10 cellular contexts compared by ENCODE assay signal in the genomic region with DNA sequence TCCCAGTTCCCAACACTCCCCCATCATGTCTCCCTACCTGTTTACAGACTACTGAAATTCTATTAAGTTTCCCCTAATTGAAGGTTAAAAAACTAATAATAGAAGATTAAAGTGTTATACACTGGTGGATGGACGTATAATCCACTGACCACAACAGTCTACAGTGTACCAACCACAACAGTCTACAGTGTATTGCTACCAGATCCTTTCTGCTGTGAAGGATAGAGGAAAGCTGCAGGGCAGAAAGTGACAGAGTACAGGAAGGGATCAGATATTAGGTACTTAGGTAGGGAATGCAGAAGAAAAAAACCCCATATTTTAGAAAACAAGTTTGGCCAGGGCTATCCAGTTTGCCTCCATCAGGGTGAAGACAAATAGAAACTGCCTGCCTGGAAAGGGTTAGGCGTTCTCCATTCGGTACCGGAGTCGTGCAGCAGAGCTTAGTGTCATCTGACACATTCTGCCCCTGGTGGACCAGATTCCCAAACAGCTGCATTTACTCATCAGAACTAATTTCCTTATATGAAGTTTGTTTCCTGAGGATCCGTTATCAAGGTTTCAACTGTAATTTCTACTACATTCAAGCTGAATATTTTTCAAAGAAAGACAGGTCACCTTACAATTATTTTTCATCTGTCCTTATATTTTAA. TPM values are rescaled to one million over a fixed set of nuclear protein-coding genes. Genes with fewer than 3 reads are reported as not detected.
DNase-seq lines count a peak whose midpoint lies in the region; ATAC-seq and TF ChIP-seq lines count a peak whose summit lies in the region.
"Had no signal": no experiment of that assay in that cellular context is flagged by ENCODE, and none has a peak within 500 bp of the region (broad histone marks: within the 10 kb centered on the region; RNA-seq: fewer than 3 reads in every experiment).

No MANE protein-coding gene starts in this region.

- CTCF ChIA-PET in activated CD8-positive, alpha-beta T cell treated with anti-CD3 and anti-CD28 coated beads for 36 hours (lab: Charles Lee), result interaction anchor here (1.2 to 1.4 kb wide), 2 partner anchors 19 to 42 kb away, joined by 3 read pairs; no protein-coding TSS in a partner anchor

- peaks cover 21% of the 10 kb centered on the region for H3K4me1 Mint-ChIP-seq in activated CD8-positive, alpha-beta T cell treated with anti-CD3 and anti-CD28 coated beads for 36 hours (ENCODE audit: low read depth)

- H3K27ac Mint-ChIP-seq in activated CD8-positive, alpha-beta T cell treated with anti-CD3 and anti-CD28 coated beads for 36 hours, result no peak overlapping the region

- POLR2A ChIA-PET in activated CD8-positive, alpha-beta T cell treated with anti-CD3 and anti-CD28 coated beads for 36 hours (lab: Charles Lee), result interaction anchor here (0.9 to 1.0 kb wide), 2 partner anchors 14 to 51 kb away, joined by 3 to 5 read pairs; no protein-coding TSS in a partner anchor

- H3K4me3 Mint-ChIP-seq in activated CD8-positive, alpha-beta T cell treated with anti-CD3 and anti-CD28 coated beads for 36 hours, result no peak overlapping the region

- ATAC-seq in left ventricle myocardium superior, result peak; percentile 85
- ATAC-seq in sciatic nerve, result peak; percentile 83
- no peak for ATAC-seq in HG03159 (IDR thresholded peaks at IDR 0.05; ENCODE audit: unreplicated experiment)
- no peak for ATAC-seq in activated CD8-positive, alpha-beta T cell treated with anti-CD3 and anti-CD28 coated beads for 36 hours

- no peak for TF ChIP-seq CTCF in activated CD8-positive, alpha-beta T cell treated with anti-CD3 and anti-CD28 coated beads for 36 hours (IDR thresholded peaks at IDR 0.05)

- no peaks in the 10 kb centered on the region for H3K9me3 Mint-ChIP-seq in activated CD8-positive, alpha-beta T cell treated with anti-CD3 and anti-CD28 coated beads for 36 hours

- intact Hi-C loops in left ventricle myocardium superior (cut with micrococcal nuclease) (no loop called here), sciatic nerve (cut with DNase I) (no loop called here)
- intact Hi-C loops in activated CD8-positive, alpha-beta T cell treated with anti-CD3 and anti-CD28 coated beads for 36 hours (cut with micrococcal nuclease), result no loop called here

- peaks cover 3% of the 10 kb centered on the region for H3K36me3 Mint-ChIP-seq in activated CD8-positive, alpha-beta T cell treated with anti-CD3 and anti-CD28 coated beads for 36 hours (ENCODE audit: low read depth)

- H3K27me3 Mint-ChIP-seq in activated CD8-positive, alpha-beta T cell treated with anti-CD3 and anti-CD28 coated beads for 36 hours, result no peaks in the 10 kb centered on the region

- H3K27ac ChIP-seq in caudate nucleus (ENCODE audit: low read depth, low read length), result peak overlapping the region; percentile 32

- DNase-seq in GM04504 (ENCODE audit: low read depth) (peak; percentile 14), caudate nucleus (lab: John Stamatoyannopoulos, UW) (peak in 33 of 61 donors; percentile 2 to 65 (median 31)), left ventricle myocardium superior (no peak), sciatic nerve (ENCODE audit: low spot score) (no peak), NCI-H2196 (lab: John Stamatoyannopoulos, UW; ENCODE audit: unreplicated experiment) (no peak)
- no peak for DNase-seq in activated naive CD4-positive, alpha-beta T cell (lab: John Stamatoyannopoulos, UW)
- no peak for DNase-seq in activated CD8-positive, alpha-beta T cell treated with anti-CD3 and anti-CD28 coated beads for 36 hours
- DNase-seq: NCI-H2171 treated with DMSO at 0.1 percent for 48 hours, SIG-M5 had no signal

RNA-seq across cellular contexts. Expression of a gene that starts 49.9 kb away (rescaled TPM):
- 22.2 TPM for total RNA-seq in left ventricle myocardium superior
- total RNA-seq in sciatic nerve, result 79.1 TPM
- total RNA-seq in activated CD8-positive, alpha-beta T cell treated with anti-CD3 and anti-CD28 coated beads for 36 hours, result 10 to 100 TPM in 1 of 2 experiments, 1 to 10 TPM in 1; 9.8 to 10.0 TPM

Comparison
In these comparisons a context has a peak if more than half of its experiments do, and no peak if none do; other contexts are left out.
1. DNase-seq: peak in GM04504 (single experiment) and caudate nucleus (33 of 61); none in left ventricle myocardium superior (single experiment), sciatic nerve (single experiment), NCI-H2196 (single experiment), activated naive CD4-positive, alpha-beta T cell (0 of 4) and activated CD8-positive, alpha-beta T cell treated with anti-CD3 and anti-CD28 coated beads for 36 hours (single experiment).
2. ATAC-seq: peak in left ventricle myocardium superior (single experiment) and sciatic nerve (single experiment); none in HG03159 (single experiment) and activated CD8-positive, alpha-beta T cell treated with anti-CD3 and anti-CD28 coated beads for 36 hours (single experiment).